Comparison of ENCODE assay signal across 34 cellular contexts in genomic region chr2:154720642-154721041, GRCh38. TPM values are rescaled to one million over a fixed set of nuclear protein-coding genes. Genes with fewer than 3 reads are reported as not detected.
DNase-seq lines count a peak whose midpoint lies in the region; ATAC-seq, FAIRE-seq and TF ChIP-seq lines count a peak whose summit lies in the region.
"Had no signal": no experiment of that assay in that cellular context is flagged by ENCODE, and none has a peak within 500 bp of the region (broad histone marks: within the 10 kb centered on the region; RNA-seq: fewer than 3 reads in every experiment).

No MANE protein-coding gene starts in this region.

- H3K18ac ChIP-seq in mesenchymal stem cell (ENCODE audit: low read depth in 1 of 2, low read length in 2 of 2) = no peak overlapping the region

- H4K20me1 ChIP-seq in HepG2 (ENCODE audit: insufficient read depth, low read length) = no peaks in the 10 kb centered on the region
- H4K20me1 ChIP-seq in GM23338 (replicated peaks; ENCODE audit: insufficient read depth) = no peaks in the 10 kb centered on the region

- no peak overlapping the region for H2BK5ac ChIP-seq in mesenchymal stem cell (ENCODE audit: low read depth, low read length, poor library complexity, severe bottlenecking)

- FAIRE-seq in HepG2 (lab: Jason Lieb, UNC) = no peak
- FAIRE-seq: D721Med, GM12892 had no signal

- no peaks in the 10 kb centered on the region for H3K27me3 ChIP-seq in HepG2 (ENCODE audit: control insufficient read depth in 1 of 2, insufficient read depth in 2 of 2, low read length in 2 of 2)
- no peaks in the 10 kb centered on the region for H3K27me3 ChIP-seq in right lobe of liver
- H3K27me3 ChIP-seq in mesenchymal stem cell (ENCODE audit: control insufficient read depth in 1 of 2, insufficient read depth in 1 of 2, low read length in 2 of 2) = no peaks in the 10 kb centered on the region
- H3K27me3 ChIP-seq in GM23338 (ENCODE audit: insufficient read depth) = no peaks in the 10 kb centered on the region
- H3K27me3 ChIP-seq: Peyer's patch, right atrium auricular region, SJCRH30 had no signal

- no peaks in the 10 kb centered on the region for H3K79me1 ChIP-seq in mesenchymal stem cell (replicated peaks; ENCODE audit: low read length, poor library complexity, severe bottlenecking)

- intact Hi-C loops in HepG2 (cut with micrococcal nuclease; ENCODE audit: unreplicated experiment) = no loop called here
- intact Hi-C loops in right lobe of liver (cut with DNase I) = no loop called here

- CTCF ChIA-PET in HepG2 (lab: Yijun Ruan, JAX; ENCODE audit: low intra/inter-chr PET ratio, low total read pairs) = no interaction called here

- H3K4me3 Mint-ChIP-seq in T-helper 17 cell (no peak overlapping the region), GM23338 (no peak overlapping the region)
- H3K4me3 Mint-ChIP-seq: activated B cell treated with CpG ODN at 0.5 μM for 24 hours; activated T-cell treated with anti-CD3 and anti-CD28 coated beads, Interleukin-2, amount 50 U/mL, for 72 hours; CD4-positive, alpha-beta T cell; IgD-negative memory B cell; natural killer cell treated with Interleukin-12 subunit alpha and Interleukin-12 subunit beta and Interleukin-15 and Interleukin-18, amount 100 ng/mL, for 72 hours had no signal

- no peaks in the 10 kb centered on the region for H3F3A ChIP-seq in GM23338 (replicated peaks; ENCODE audit: low read depth)

- no peak overlapping the region for H2AK5ac ChIP-seq in mesenchymal stem cell (ENCODE audit: low read length, severe bottlenecking)

- H3K27ac Mint-ChIP-seq in T-helper 17 cell = no peak overlapping the region
- H3K27ac Mint-ChIP-seq in GM23338 = no peak overlapping the region; the same call in 1 of the 2 replicates
- H3K27ac Mint-ChIP-seq: activated B cell treated with CpG ODN at 0.5 μM for 24 hours; activated T-cell treated with anti-CD3 and anti-CD28 coated beads, Interleukin-2, amount 50 U/mL, for 72 hours; CD4-positive, alpha-beta T cell; IgD-negative memory B cell; natural killer cell treated with Interleukin-12 subunit alpha and Interleukin-12 subunit beta and Interleukin-15 and Interleukin-18, amount 100 ng/mL, for 72 hours had no signal

- H3K9me3 Mint-ChIP-seq in GM23338 = no peaks in the 10 kb centered on the region
- H3K9me3 Mint-ChIP-seq: activated B cell treated with CpG ODN at 0.5 μM for 24 hours; CD4-positive, alpha-beta T cell; IgD-negative memory B cell had no signal

- no peak for ATAC-seq in HepG2
- no peak for ATAC-seq in right lobe of liver
- peak; percentile 59 for ATAC-seq in omental fat pad (ENCODE audit: low FRiP score)
- ATAC-seq in T-helper 17 cell = no peak
- ATAC-seq in GM23338 = no peak
- ATAC-seq: activated T-cell treated with anti-CD3 and anti-CD28 coated beads, Interleukin-2, amount 50 U/mL, for 72 hours; lower lobe of right lung; mucosa of descending colon; natural killer cell treated with Interleukin-12 subunit alpha and Interleukin-12 subunit beta and Interleukin-15 and Interleukin-18, amount 100 ng/mL, for 72 hours had no signal

- TF ChIP-seq EP300 in HepG2 (IDR thresholded peaks at IDR 0.05; ENCODE audit: low read depth in 2 of 2, low read length in 2 of 2) (no peak), HepG2 (CRISPR knock-in tag; IDR thresholded peaks at IDR 0.05; ENCODE audit: borderline replicate concordance) (no peak)

- no peak for TF ChIP-seq RAD21 in HepG2 (CRISPR knock-in tag; IDR thresholded peaks at IDR 0.05)

- no peak overlapping the region for H2BK12ac ChIP-seq in mesenchymal stem cell (ENCODE audit: low read length in 2 of 2)

- no peak overlapping the region for H2AFZ ChIP-seq in HepG2 (ENCODE audit: low read length)
- no peak overlapping the region for H2AFZ ChIP-seq in mesenchymal stem cell (ENCODE audit: low read depth, low read length)
- no peak overlapping the region for H2AFZ ChIP-seq in GM23338

- no peaks in the 10 kb centered on the region for H3K36me3 Mint-ChIP-seq in T-helper 17 cell (ENCODE audit: low read depth)
- no peaks in the 10 kb centered on the region for H3K36me3 Mint-ChIP-seq in GM23338 (ENCODE audit: low read depth)
- H3K36me3 Mint-ChIP-seq: IgD-negative memory B cell had no signal

- H3K4ac ChIP-seq in mesenchymal stem cell (ENCODE audit: low read depth in 1 of 2, low read length in 2 of 2) = no peak overlapping the region

- TF ChIP-seq POLR2A in HepG2 (IDR thresholded peaks at IDR 0.05; ENCODE audit: insufficient read depth in 1 of 2, low read depth in 2 of 2, low read length in 2 of 2) = no peak
- TF ChIP-seq POLR2A in right lobe of liver (IDR thresholded peaks at IDR 0.05) = no peak

- no peak overlapping the region for H3K4me2 ChIP-seq in HepG2 (ENCODE audit: low read depth, low read length)
- no peak overlapping the region for H3K4me2 ChIP-seq in mesenchymal stem cell (ENCODE audit: low read length, poor library complexity, severe bottlenecking)
- no peak overlapping the region for H3K4me2 ChIP-seq in GM23338

- H3K79me2 ChIP-seq in HepG2 (ENCODE audit: insufficient read depth, low read length) (no peaks in the 10 kb centered on the region), GM23338 (replicated peaks; ENCODE audit: insufficient read depth) (no peaks in the 10 kb centered on the region)

- no peak for TF ChIP-seq CTCF in HepG2 (CRISPR knock-in tag; IDR thresholded peaks at IDR 0.05)
- TF ChIP-seq CTCF in right lobe of liver (IDR thresholded peaks at IDR 0.05) = no peak
- no peak for TF ChIP-seq CTCF in choroid plexus epithelial cell (conservative IDR thresholded peaks at IDR 0.05; ENCODE audit: low read depth, low read length)
- TF ChIP-seq CTCF in omental fat pad (IDR thresholded peaks at IDR 0.05) = no peak
- no peak for TF ChIP-seq CTCF in GM23338 (conservative IDR thresholded peaks at IDR 0.05; ENCODE audit: low read depth in 2 of 2)

- in situ Hi-C loops in HepG2 (cut with HindIII; ENCODE audit: extremely low pct_ligation_motif_present, low pct_unique_long_range_greater_than_20kb) = no loop called here

- H3K14ac ChIP-seq in mesenchymal stem cell (ENCODE audit: low read length in 2 of 2) = no peak overlapping the region

- H3K23ac ChIP-seq in mesenchymal stem cell (ENCODE audit: low read length in 2 of 2) = no peak overlapping the region

- 4% methylated on average over 2 of the region's 2 CpGs for WGBS in HepG2 (ENCODE audit: low lambda C conversion rate)
- WGBS in right lobe of liver (ENCODE audit: insufficient coverage, low coverage, low lambda C conversion rate, missing lambda C conversion rate) = 71% methylated on average over 2 of the region's 2 CpGs
- WGBS in mesenchymal stem cell = no CpG with 5 or more reads among the region's 2 CpGs

- H3K4me3 ChIP-seq in HepG2 (replicated peaks in 1 of 3; ENCODE audit: insufficient read depth in 1 of 3, low read depth in 2 of 3, low read length in 3 of 3) (no peak overlapping the region), right lobe of liver (no peak overlapping the region), choroid plexus epithelial cell (ENCODE audit: low read depth, low read length) (no peak overlapping the region), mesenchymal stem cell (ENCODE audit: insufficient read depth in 1 of 2, low read depth in 1 of 2, low read length in 2 of 2) (no peak overlapping the region), GM23338 (no peak overlapping the region)
- H3K4me3 ChIP-seq: lower lobe of right lung, mucosa of descending colon, Peyer's patch, right atrium auricular region, SJCRH30 had no signal

- no peak overlapping the region for H3K9ac ChIP-seq in HepG2 (ENCODE audit: insufficient read depth, low read depth, low read length)
- H3K9ac ChIP-seq in mesenchymal stem cell (ENCODE audit: low read length) = no peak overlapping the region

- POLR2A ChIA-PET in HepG2 (lab: Yijun Ruan, JAX) = no interaction called here

- no peaks in the 10 kb centered on the region for H3K9me2 ChIP-seq in GM23338 (ENCODE audit: insufficient read depth)

- H3K27ac ChIP-seq in HepG2 (ENCODE audit: extremely low read length, insufficient read depth, low read length) = no peak overlapping the region
- no peak overlapping the region for H3K27ac ChIP-seq in right lobe of liver
- H3K27ac ChIP-seq in mesenchymal stem cell (ENCODE audit: low read length, poor library complexity, severe bottlenecking) = no peak overlapping the region
- H3K27ac ChIP-seq in GM23338 (ENCODE audit: low read depth) = no peak overlapping the region
- H3K27ac ChIP-seq: lower lobe of right lung, Peyer's patch, right atrium auricular region, SJCRH30 had no signal

- no peak overlapping the region for H4K8ac ChIP-seq in mesenchymal stem cell (ENCODE audit: low read length)

- H3K36me3 ChIP-seq in HepG2 (replicated peaks in 1 of 2; ENCODE audit: control insufficient read depth in 1 of 2, insufficient read depth in 2 of 2, low read length in 2 of 2) (no peaks in the 10 kb centered on the region), right lobe of liver (no peaks in the 10 kb centered on the region), mesenchymal stem cell (ENCODE audit: control insufficient read depth in 1 of 2, insufficient read depth in 2 of 2, low read depth in 1 of 2, low read length in 2 of 2) (no peaks in the 10 kb centered on the region), GM23338 (ENCODE audit: insufficient read depth) (no peaks in the 10 kb centered on the region)
- H3K36me3 ChIP-seq: lower lobe of right lung, Peyer's patch, right atrium auricular region, SJCRH30 had no signal

- BruUV-seq in HepG2 (replicated peaks; lab: Mats Ljungman, UMichigan) = no TSS peak

- no peaks in the 10 kb centered on the region for H3K27me3 Mint-ChIP-seq in T-helper 17 cell
- H3K27me3 Mint-ChIP-seq in GM23338 (ENCODE audit: insufficient read depth, low read depth, poor library complexity) = no peaks in the 10 kb centered on the region
- H3K27me3 Mint-ChIP-seq: activated B cell treated with CpG ODN at 0.5 μM for 24 hours; CD4-positive, alpha-beta T cell; IgD-negative memory B cell; natural killer cell treated with Interleukin-12 subunit alpha and Interleukin-12 subunit beta and Interleukin-15 and Interleukin-18, amount 100 ng/mL, for 72 hours had no signal

- H3K9me3 ChIP-seq in HepG2 (ENCODE audit: low read length) = no peaks in the 10 kb centered on the region
- no peaks in the 10 kb centered on the region for H3K9me3 ChIP-seq in right lobe of liver
- H3K9me3 ChIP-seq in T-helper 17 cell (ENCODE audit: control insufficient read depth, low read length, poor library complexity, severe bottlenecking) = no peaks in the 10 kb centered on the region
- H3K9me3 ChIP-seq in mesenchymal stem cell (ENCODE audit: control insufficient read depth, low read length) = no peaks in the 10 kb centered on the region
- H3K9me3 ChIP-seq: lower lobe of right lung, mucosa of descending colon, Peyer's patch, right atrium auricular region, SJCRH30 had no signal

- H3K4me1 ChIP-seq in HepG2 (ENCODE audit: insufficient read depth, low read length) (no peaks in the 10 kb centered on the region), right lobe of liver (no peaks in the 10 kb centered on the region), mesenchymal stem cell (ENCODE audit: control insufficient read depth, insufficient read depth, low read depth, low read length) (no peaks in the 10 kb centered on the region), GM23338 (ENCODE audit: insufficient read depth) (no peaks in the 10 kb centered on the region)
- H3K4me1 ChIP-seq: lower lobe of right lung, Peyer's patch, right atrium auricular region, SJCRH30 had no signal

- H2BK15ac ChIP-seq in mesenchymal stem cell (ENCODE audit: low read depth, poor library complexity, severe bottlenecking) = no peak overlapping the region

- H3K4me1 Mint-ChIP-seq in T-helper 17 cell = no peaks in the 10 kb centered on the region
- no peaks in the 10 kb centered on the region for H3K4me1 Mint-ChIP-seq in GM23338
- H3K4me1 Mint-ChIP-seq: activated B cell treated with CpG ODN at 0.5 μM for 24 hours had no signal

- DNase-seq in HepG2 (ENCODE audit: low spot score) = no peak
- no peak for DNase-seq in right lobe of liver
- DNase-seq in choroid plexus epithelial cell (ENCODE audit: low read depth) = peak; percentile 0
- no peak for DNase-seq in omental fat pad (ENCODE audit: low spot score)
- DNase-seq in NCI-H2171 treated with DMSO at 0.1 percent for 48 hours (lab: John Stamatoyannopoulos, UW) = no peak
- DNase-seq in T-helper 17 cell = no peak
- no peak for DNase-seq in mesenchymal stem cell
- DNase-seq in GM23338 (ENCODE audit: low spot score) = no peak
- DNase-seq: 8988T; activated B cell treated with CpG ODN at 0.5 μM for 24 hours; activated CD4-positive, alpha-beta T cell treated with anti-CD3 and anti-CD28 coated beads, Interleukin-2, amount 50 U/mL, for 4 hours; activated naive CD4-positive, alpha-beta T cell treated with Interleukin-2 at 50 U/mL for 16 hours; activated T-cell treated with anti-CD3 and anti-CD28 coated beads, Interleukin-2, amount 50 U/mL, for 72 hours; CD4-positive, alpha-beta T cell; dermis blood vessel endothelial cell; glutamatergic neuron; GOT3; lower lobe of right lung; mucosa of descending colon; NCI-H1048; NCI-H1694 treated with DMSO at 0.1 percent for 48 hours; NCI-H2171; NCI-H524 treated with DMSO at 0.1 percent for 48 hours; Peyer's patch; SJCRH30; stimulated activated CD4-positive, alpha-beta T cell treated with anti-CD3 and anti-CD28 coated beads, Interleukin-12 subunit alpha, Interleukin-12 subunit beta, amount 100 ng/mL, for 4 hours; stimulated activated naive CD4-positive, alpha-beta T cell had no signal

- no peak overlapping the region for H2BK120ac ChIP-seq in mesenchymal stem cell (ENCODE audit: low read depth, low read length)

- no peak overlapping the region for H4K91ac ChIP-seq in mesenchymal stem cell (ENCODE audit: low read length)

RNA-seq across cellular contexts. Expression of gene KCNJ3, which starts 22.1 kb away (rescaled TPM):
- total RNA-seq in HepG2 (2016; rRNA removed; fragmentation: Illumina TruSeq; extraction: Trizol) (not detected in 2 replicates), right lobe of liver (1 to 10 TPM in 1 of 6 experiments, under 1 TPM in 5; 0.12 to 1.5 (median 0.52) TPM), omental fat pad (not detected), T-helper 17 cell (not detected)
- total RNA-seq in HepG2 (2016; cell fraction: cytosol; rRNA removed; fragmentation: Illumina TruSeq; extraction: Trizol; ENCODE audit: low read depth) = not detected in 2 replicates
- not detected in 2 replicates for total RNA-seq in HepG2 (2016; cell fraction: insoluble cytoplasmic fraction; rRNA removed; fragmentation: Illumina TruSeq; extraction: Trizol)
- not detected in 2 replicates for total RNA-seq in HepG2 (2016; cell fraction: membrane; rRNA removed; fragmentation: Illumina TruSeq; extraction: Trizol)
- not detected in 2 replicates for total RNA-seq in HepG2 (2016; cell fraction: nucleus; rRNA removed; fragmentation: Illumina TruSeq; extraction: Trizol)
- polyA plus RNA-seq in HepG2 (2011; rRNA removed) (not detected in 2 replicates), GM23338 (2016; fragmentation: Nextera tagmentation; extraction: Ambion mirVana) (0.05 and 0.19 TPM in 2 replicates)
- polyA plus RNA-seq in HepG2 (2011; cell fraction: cytosol; rRNA removed) = not detected in 2 replicates
- polyA plus RNA-seq in HepG2 (2011; cell fraction: nucleus; rRNA removed) = not detected in 2 replicates
- polyA plus RNA-seq in HepG2 (2012) = not detected in 2 replicates
- not detected in 2 replicates for polyA plus RNA-seq in HepG2 (2016; cell fraction: cytosol; fragmentation: Illumina TruSeq; extraction: Trizol; ENCODE audit: low read depth)
- not detected in 2 replicates for polyA plus RNA-seq in HepG2 (2016; cell fraction: insoluble cytoplasmic fraction; fragmentation: Illumina TruSeq; extraction: Trizol; ENCODE audit: low read depth)
- polyA plus RNA-seq in HepG2 (2016; cell fraction: membrane; fragmentation: Illumina TruSeq; extraction: Trizol; ENCODE audit: low read depth) = not detected in 2 replicates
- polyA plus RNA-seq in HepG2 (2016; cell fraction: nucleus; fragmentation: Illumina TruSeq; extraction: Trizol; ENCODE audit: insufficient read depth, low read depth) = not detected in 2 replicates
- polyA minus RNA-seq in HepG2 (2011; rRNA and poly(A)+ RNA removed; ENCODE audit: low replicate concordance) = not detected in 2 replicates
- polyA minus RNA-seq in HepG2 (2011; cell fraction: cytosol; rRNA and poly(A)+ RNA removed) = not detected in 2 replicates
- polyA minus RNA-seq in HepG2 (2011; cell fraction: nucleus; rRNA and poly(A)+ RNA removed) = not detected in 2 replicates
- polyA plus RNA-seq in mesenchymal stem cell (2013, experiment 1 of 2) = not detected
- polyA plus RNA-seq in mesenchymal stem cell (2013, experiment 2 of 2) = not detected
- 0.28 and 0.74 TPM in 2 replicates for total RNA-seq in GM23338 (2014; rRNA removed; shearing (Covaris generic))
- total RNA-seq: activated B cell treated with CpG ODN at 0.5 μM for 24 hours; activated T-cell treated with anti-CD3 and anti-CD28 coated beads, Interleukin-2, amount 50 U/mL, for 72 hours; CD4-positive, alpha-beta T cell; dermis blood vessel endothelial cell; kidney epithelial cell; lower lobe of right lung; natural killer cell treated with Interleukin-12 subunit alpha and Interleukin-12 subunit beta and Interleukin-15 and Interleukin-18, amount 100 ng/mL, for 72 hours; osteocyte; SJCRH30 had no signal
- polyA plus RNA-seq: IgD-negative memory B cell had no signal
